Comparison of ENCODE assay signal across 6 cellular contexts in the genomic region with DNA sequence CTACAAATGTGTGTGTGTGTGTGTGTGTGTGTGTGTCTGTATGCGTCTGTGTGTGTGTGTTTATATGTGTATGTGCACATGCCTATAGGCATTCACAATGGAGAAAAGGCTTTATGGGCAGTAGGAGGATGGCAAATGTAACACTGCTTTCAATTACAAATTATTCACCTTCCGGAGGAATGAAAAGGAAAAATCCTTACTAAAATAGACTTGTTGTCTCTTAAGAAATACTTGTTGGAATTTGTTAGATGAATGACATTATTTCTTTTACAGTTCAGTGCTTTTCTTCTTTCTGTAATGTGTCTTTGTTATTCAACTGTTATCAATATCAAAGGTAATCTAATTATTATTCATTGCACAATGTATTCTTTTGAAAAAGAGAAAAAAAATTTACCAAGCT.
"Had no signal": no experiment of that assay in that cellular context is flagged by ENCODE, and none has a peak within 500 bp of the region (broad histone marks: within the 10 kb centered on the region; RNA-seq: fewer than 3 reads in every experiment).

No MANE protein-coding gene starts in this region.

- H3K4me3 ChIP-seq: GM23338 had no signal

- H3K27me3 Mint-ChIP-seq: IgD-negative memory B cell had no signal

- ATAC-seq: GM23338, HepG2 had no signal

- H3K27ac Mint-ChIP-seq: IgD-negative memory B cell had no signal

- H3K27ac ChIP-seq: HL-60 had no signal

- DNase-seq: HCEC 1CT, KBM-7 had no signal

- H3K9me3 Mint-ChIP-seq: GM23338 had no signal

- H2AFZ ChIP-seq: GM23338 had no signal

- H3K4me2 ChIP-seq: GM23338 had no signal

- H3K4me3 Mint-ChIP-seq: GM23338, IgD-negative memory B cell had no signal

- H3K36me3 Mint-ChIP-seq: IgD-negative memory B cell had no signal
